ENCODE assay signal across 8 cellular contexts in the genomic region with DNA sequence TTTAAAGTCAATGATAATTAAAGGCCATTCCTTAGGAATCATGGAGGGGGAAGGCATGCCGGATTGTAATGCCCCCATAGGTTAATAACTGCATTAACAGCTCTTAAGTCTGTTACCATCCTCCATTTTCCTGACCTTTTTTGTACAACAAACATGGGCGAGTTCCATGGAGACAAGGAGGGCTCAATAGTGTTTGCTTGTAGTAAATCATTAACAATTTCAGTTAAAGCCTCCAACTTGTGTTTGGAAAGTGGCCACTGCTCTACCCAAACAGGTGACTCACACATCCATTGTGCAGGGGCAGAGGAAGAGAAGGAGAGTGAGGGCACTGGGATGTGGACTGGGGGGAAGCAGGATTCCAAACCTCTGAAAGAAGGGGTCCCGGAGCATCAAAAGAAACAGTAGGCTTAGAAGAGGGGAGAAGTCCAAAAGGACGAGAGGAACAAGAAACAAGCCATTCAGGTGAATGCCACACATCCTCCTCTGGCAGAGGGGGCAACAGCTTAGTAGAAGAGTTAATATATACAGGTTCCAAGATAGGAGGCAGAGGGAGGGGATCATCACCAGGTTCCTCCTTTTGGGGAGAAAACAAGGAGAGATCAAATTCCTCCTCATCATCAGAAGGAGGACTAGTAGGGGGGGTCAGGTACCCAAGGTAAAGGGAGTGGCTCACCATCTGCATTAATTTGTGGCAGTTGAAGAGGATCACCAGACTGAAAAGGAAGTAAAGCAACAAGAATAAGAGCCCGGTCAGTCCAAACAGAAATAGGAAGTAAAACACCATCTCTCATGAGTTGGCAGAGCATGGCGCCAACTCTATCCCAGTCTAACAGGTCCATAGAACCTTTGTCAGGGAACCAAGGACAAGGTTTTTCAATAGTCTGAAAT.
A peak's percentile ranks its signal among the peaks of the same experiment; 100 is the strongest.
DNase-seq lines count a peak whose midpoint lies in the region; TF ChIP-seq lines count a peak whose summit lies in the region.
"Not testable (repeated sequence)": the region's sequence is repeated elsewhere in the genome, so short reads cannot be mapped to it uniquely, and the experiment has no call there.

No MANE protein-coding gene starts in this region.

- not testable (repeated sequence) for H4K20me1 ChIP-seq in KMS-11 (ENCODE audit: insufficient read depth)

- not testable (repeated sequence) for H3K9me3 Mint-ChIP-seq in type B pancreatic cell

- TF ChIP-seq RAD21 in liver (IDR thresholded peaks at IDR 0.05), result not testable (repeated sequence)

- H3K9ac ChIP-seq in KMS-11; liver (ENCODE audit: low read depth in 1 of 2, low read length in 2 of 2): not testable (repeated sequence)
- peak overlapping the region; percentile 62 for H3K9ac ChIP-seq in mucosa of stomach (ENCODE audit: low read length)

- H3K9me3 ChIP-seq in cardiac muscle cell (ENCODE audit: low read depth); liver (ENCODE audit: control insufficient read depth in 4 of 4, low read length in 3 of 4); mucosa of stomach (ENCODE audit: control insufficient read depth, low read length): not testable (repeated sequence)

- H3K79me2 ChIP-seq in KMS-11 (ENCODE audit: insufficient read depth, low read depth), result not testable (repeated sequence)

- not testable (repeated sequence) for H3K36me3 Mint-ChIP-seq in type B pancreatic cell

- peak overlapping the region; percentile 81 for H3K27ac Mint-ChIP-seq in type B pancreatic cell

- not testable (repeated sequence) for H3K27me3 Mint-ChIP-seq in type B pancreatic cell

- peak overlapping the region; percentile 70; the same call in 1 of the 2 replicates for H3K4me2 ChIP-seq in KMS-11

- TF ChIP-seq CTCF in KMS-11 (conservative IDR thresholded peaks at IDR 0.05; ENCODE audit: low read depth, low read length); VCaP (conservative IDR thresholded peaks at IDR 0.05); cardiac muscle cell (IDR thresholded peaks at IDR 0.05; ENCODE audit: low read depth, low read length); liver (IDR thresholded peaks at IDR 0.05; ENCODE audit: low read depth, low read length, missing input control); type B pancreatic cell (conservative IDR thresholded peaks at IDR 0.05): not testable (repeated sequence)

- H2AFZ ChIP-seq in KMS-11 (ENCODE audit: low read depth), result 0 out of 2 replicates have a peak overlapping the region, but pooled peaks have one; percentile 41

- peaks cover 47% of the 10 kb centered on the region for H3K4me1 ChIP-seq in KMS-11 (ENCODE audit: low read depth, poor library complexity, severe bottlenecking)
- peaks cover 12% of the 10 kb centered on the region for H3K4me1 ChIP-seq in cardiac muscle cell (ENCODE audit: low read depth)
- peaks cover 0 to 13% (median 8%) of the 10 kb centered on the region in 4 donors for H3K4me1 ChIP-seq in liver (ENCODE audit: control insufficient read depth in 4 of 4, insufficient read depth in 4 of 4, low read length in 3 of 4)
- H3K4me1 ChIP-seq in mucosa of stomach (ENCODE audit: control insufficient read depth, insufficient read depth, low read length), result peaks cover 21% of the 10 kb centered on the region

- not testable (repeated sequence) for H3K27me3 ChIP-seq in KMS-11 (ENCODE audit: insufficient read depth, low read depth); cardiac muscle cell; liver (ENCODE audit: control insufficient read depth in 4 of 4, insufficient read depth in 4 of 4, low read length in 3 of 4); mucosa of stomach (ENCODE audit: control insufficient read depth, insufficient read depth, low read length)

- DNase-seq in Caki2 (ENCODE audit: low read depth) (peak; percentile 86), NOMO-1 treated with dmso at 0.1 percent for 144 hours (lab: John Stamatoyannopoulos, UW; ENCODE audit: unreplicated experiment) (peak; percentile 22)
- DNase-seq in cardiac muscle cell (ENCODE audit: low read depth in 1 of 2, low spot score in 1 of 2); type B pancreatic cell (ENCODE audit: extremely low spot score, unreplicated experiment): not testable (repeated sequence)

- H3K36me3 ChIP-seq in KMS-11 (ENCODE audit: insufficient read depth); cardiac muscle cell; liver (ENCODE audit: control insufficient read depth in 4 of 4, insufficient read depth in 3 of 4, low read depth in 1 of 4, low read length in 3 of 4); mucosa of stomach (ENCODE audit: control insufficient read depth, insufficient read depth, low read length): not testable (repeated sequence)

- H3K4me3 ChIP-seq in KMS-11 (IDR thresholded peaks at IDR 0.05; ENCODE audit: insufficient read depth, low read depth, low read length); cardiac muscle cell; liver (ENCODE audit: low read depth in 1 of 3, low read length in 3 of 3): not testable (repeated sequence)
- H3K4me3 ChIP-seq in mucosa of stomach (ENCODE audit: low read length), result peak overlapping the region; percentile 4

- H3K4me1 Mint-ChIP-seq in type B pancreatic cell (ENCODE audit: unreplicated experiment), result not testable (repeated sequence)

- peak overlapping the region; percentile 77 for H3K4me3 Mint-ChIP-seq in type B pancreatic cell

- in situ Hi-C loops in Caki2 (cut with HindIII; ENCODE audit: low pct_unique_long_range_greater_than_20kb, low sequenced_read_pairs), result not testable (repeated sequence)

- H3K27ac ChIP-seq in KMS-11, result not testable (repeated sequence)
- H3K27ac ChIP-seq in VCaP, result peak overlapping the region; percentile 50
- H3K27ac ChIP-seq in cardiac muscle cell, result peak overlapping the region; percentile 40
- peak overlapping the region; percentile 44 to 59 for H3K27ac ChIP-seq in liver (ENCODE audit: low read depth in 1 of 2, low read length in 2 of 2)

- 42% methylated on average over 6 of the region's 6 CpGs for WGBS in liver

TF ChIP-seq in liver, 16 proteins besides CTCF, POLR2A, EP300 and RAD21:
- TF ChIP-seq SP1 (IDR thresholded peaks at IDR 0.05) (peak; percentile 38), JUND (IDR thresholded peaks at IDR 0.05) (peak; percentile 60 to 74), YY1 (IDR thresholded peaks at IDR 0.05) (peak; percentile 97), HNF4A (conservative IDR thresholded peaks at IDR 0.05) (peak in 1 of 2 donors; percentile 14)
- TF ChIP-seq, protein P1, sequence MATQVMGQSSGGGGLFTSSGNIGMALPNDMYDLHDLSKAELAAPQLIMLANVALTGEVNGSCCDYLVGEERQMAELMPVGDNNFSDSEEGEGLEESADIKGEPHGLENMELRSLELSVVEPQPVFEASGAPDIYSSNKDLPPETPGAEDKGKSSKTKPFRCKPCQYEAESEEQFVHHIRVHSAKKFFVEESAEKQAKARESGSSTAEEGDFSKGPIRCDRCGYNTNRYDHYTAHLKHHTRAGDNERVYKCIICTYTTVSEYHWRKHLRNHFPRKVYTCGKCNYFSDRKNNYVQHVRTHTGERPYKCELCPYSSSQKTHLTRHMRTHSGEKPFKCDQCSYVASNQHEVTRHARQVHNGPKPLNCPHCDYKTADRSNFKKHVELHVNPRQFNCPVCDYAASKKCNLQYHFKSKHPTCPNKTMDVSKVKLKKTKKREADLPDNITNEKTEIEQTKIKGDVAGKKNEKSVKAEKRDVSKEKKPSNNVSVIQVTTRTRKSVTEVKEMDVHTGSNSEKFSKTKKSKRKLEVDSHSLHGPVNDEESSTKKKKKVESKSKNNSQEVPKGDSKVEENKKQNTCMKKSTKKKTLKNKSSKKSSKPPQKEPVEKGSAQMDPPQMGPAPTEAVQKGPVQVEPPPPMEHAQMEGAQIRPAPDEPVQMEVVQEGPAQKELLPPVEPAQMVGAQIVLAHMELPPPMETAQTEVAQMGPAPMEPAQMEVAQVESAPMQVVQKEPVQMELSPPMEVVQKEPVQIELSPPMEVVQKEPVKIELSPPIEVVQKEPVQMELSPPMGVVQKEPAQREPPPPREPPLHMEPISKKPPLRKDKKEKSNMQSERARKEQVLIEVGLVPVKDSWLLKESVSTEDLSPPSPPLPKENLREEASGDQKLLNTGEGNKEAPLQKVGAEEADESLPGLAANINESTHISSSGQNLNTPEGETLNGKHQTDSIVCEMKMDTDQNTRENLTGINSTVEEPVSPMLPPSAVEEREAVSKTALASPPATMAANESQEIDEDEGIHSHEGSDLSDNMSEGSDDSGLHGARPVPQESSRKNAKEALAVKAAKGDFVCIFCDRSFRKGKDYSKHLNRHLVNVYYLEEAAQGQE (IDR thresholded peaks at IDR 0.05), result peak; percentile 19
- TF ChIP-seq, protein P2, sequence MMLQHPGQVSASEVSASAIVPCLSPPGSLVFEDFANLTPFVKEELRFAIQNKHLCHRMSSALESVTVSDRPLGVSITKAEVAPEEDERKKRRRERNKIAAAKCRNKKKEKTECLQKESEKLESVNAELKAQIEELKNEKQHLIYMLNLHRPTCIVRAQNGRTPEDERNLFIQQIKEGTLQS (IDR thresholded peaks at IDR 0.05), result peak; percentile 18
